1 cellular context compared by ENCODE assay signal in genomic region chr19:33304760-33305647, GRCh38.
A peak's percentile ranks its signal among the peaks of the same experiment; 100 is the strongest.
TF ChIP-seq lines count a peak whose summit lies in the region.

No MANE protein-coding gene starts in this region.

TF ChIP-seq in K562, 482 proteins besides CTCF, POLR2A, EP300 and RAD21 (continued from another document):
- TF ChIP-seq, protein P1, sequence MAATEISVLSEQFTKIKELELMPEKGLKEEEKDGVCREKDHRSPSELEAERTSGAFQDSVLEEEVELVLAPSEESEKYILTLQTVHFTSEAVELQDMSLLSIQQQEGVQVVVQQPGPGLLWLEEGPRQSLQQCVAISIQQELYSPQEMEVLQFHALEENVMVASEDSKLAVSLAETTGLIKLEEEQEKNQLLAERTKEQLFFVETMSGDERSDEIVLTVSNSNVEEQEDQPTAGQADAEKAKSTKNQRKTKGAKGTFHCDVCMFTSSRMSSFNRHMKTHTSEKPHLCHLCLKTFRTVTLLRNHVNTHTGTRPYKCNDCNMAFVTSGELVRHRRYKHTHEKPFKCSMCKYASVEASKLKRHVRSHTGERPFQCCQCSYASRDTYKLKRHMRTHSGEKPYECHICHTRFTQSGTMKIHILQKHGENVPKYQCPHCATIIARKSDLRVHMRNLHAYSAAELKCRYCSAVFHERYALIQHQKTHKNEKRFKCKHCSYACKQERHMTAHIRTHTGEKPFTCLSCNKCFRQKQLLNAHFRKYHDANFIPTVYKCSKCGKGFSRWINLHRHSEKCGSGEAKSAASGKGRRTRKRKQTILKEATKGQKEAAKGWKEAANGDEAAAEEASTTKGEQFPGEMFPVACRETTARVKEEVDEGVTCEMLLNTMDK (IDR thresholded peaks at IDR 0.05; ENCODE audit: borderline replicate concordance, insufficient read depth, low read depth, low read length, poor library complexity, severe bottlenecking), result no peak
- TF ChIP-seq PCBP2 (IDR thresholded peaks at IDR 0.05; ENCODE audit: low read depth, low read length, poor library complexity, severe bottlenecking), result no peak
- no peak for TF ChIP-seq MYC (IDR thresholded peaks at IDR 0.05; ENCODE audit: low read depth, low read length)
- TF ChIP-seq MYC (CRISPR knock-in tag; IDR thresholded peaks at IDR 0.05; ENCODE audit: borderline replicate concordance, low read depth), result no peak
- TF ChIP-seq FOS (IDR thresholded peaks at IDR 0.05; ENCODE audit: extremely low read depth, insufficient read length), result no peak
- no peak for TF ChIP-seq TCFL5 (CRISPR knock-in tag; conservative IDR thresholded peaks at IDR 0.05)
- 0 out of 2 replicates have a peak, but pooled peaks have one; percentile 25 for TF ChIP-seq TAL1 (IDR thresholded peaks at IDR 0.05)
- TF ChIP-seq, protein P2, sequence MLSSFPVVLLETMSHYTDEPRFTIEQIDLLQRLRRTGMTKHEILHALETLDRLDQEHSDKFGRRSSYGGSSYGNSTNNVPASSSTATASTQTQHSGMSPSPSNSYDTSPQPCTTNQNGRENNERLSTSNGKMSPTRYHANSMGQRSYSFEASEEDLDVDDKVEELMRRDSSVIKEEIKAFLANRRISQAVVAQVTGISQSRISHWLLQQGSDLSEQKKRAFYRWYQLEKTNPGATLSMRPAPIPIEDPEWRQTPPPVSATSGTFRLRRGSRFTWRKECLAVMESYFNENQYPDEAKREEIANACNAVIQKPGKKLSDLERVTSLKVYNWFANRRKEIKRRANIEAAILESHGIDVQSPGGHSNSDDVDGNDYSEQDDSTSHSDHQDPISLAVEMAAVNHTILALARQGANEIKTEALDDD (IDR thresholded peaks at IDR 0.05), result no peak
- TF ChIP-seq RCOR1 (IDR thresholded peaks at IDR 0.05; ENCODE audit: borderline replicate concordance in 1 of 2, low read depth in 2 of 2, low read length in 2 of 2), result peak in 1 of 2 experiments; percentile 95; a peak in 2 of 4 replicates
- TF ChIP-seq RAD51 (IDR thresholded peaks at IDR 0.05; ENCODE audit: borderline replicate concordance, low read depth), result 0 out of 2 replicates have a peak, but pooled peaks have one; percentile 17
- TF ChIP-seq, protein P3, sequence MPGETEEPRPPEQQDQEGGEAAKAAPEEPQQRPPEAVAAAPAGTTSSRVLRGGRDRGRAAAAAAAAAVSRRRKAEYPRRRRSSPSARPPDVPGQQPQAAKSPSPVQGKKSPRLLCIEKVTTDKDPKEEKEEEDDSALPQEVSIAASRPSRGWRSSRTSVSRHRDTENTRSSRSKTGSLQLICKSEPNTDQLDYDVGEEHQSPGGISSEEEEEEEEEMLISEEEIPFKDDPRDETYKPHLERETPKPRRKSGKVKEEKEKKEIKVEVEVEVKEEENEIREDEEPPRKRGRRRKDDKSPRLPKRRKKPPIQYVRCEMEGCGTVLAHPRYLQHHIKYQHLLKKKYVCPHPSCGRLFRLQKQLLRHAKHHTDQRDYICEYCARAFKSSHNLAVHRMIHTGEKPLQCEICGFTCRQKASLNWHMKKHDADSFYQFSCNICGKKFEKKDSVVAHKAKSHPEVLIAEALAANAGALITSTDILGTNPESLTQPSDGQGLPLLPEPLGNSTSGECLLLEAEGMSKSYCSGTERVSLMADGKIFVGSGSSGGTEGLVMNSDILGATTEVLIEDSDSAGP (CRISPR knock-in tag; IDR thresholded peaks at IDR 0.05), result no peak
- 0 out of 2 replicates have a peak, but pooled peaks have one; percentile 29 for TF ChIP-seq SMAD4 (CRISPR knock-in tag; conservative IDR thresholded peaks at IDR 0.05)
- TF ChIP-seq MEF2A (IDR thresholded peaks at IDR 0.05; ENCODE audit: control insufficient read depth, low read depth, low read length), result no peak
- TF ChIP-seq, protein P4, sequence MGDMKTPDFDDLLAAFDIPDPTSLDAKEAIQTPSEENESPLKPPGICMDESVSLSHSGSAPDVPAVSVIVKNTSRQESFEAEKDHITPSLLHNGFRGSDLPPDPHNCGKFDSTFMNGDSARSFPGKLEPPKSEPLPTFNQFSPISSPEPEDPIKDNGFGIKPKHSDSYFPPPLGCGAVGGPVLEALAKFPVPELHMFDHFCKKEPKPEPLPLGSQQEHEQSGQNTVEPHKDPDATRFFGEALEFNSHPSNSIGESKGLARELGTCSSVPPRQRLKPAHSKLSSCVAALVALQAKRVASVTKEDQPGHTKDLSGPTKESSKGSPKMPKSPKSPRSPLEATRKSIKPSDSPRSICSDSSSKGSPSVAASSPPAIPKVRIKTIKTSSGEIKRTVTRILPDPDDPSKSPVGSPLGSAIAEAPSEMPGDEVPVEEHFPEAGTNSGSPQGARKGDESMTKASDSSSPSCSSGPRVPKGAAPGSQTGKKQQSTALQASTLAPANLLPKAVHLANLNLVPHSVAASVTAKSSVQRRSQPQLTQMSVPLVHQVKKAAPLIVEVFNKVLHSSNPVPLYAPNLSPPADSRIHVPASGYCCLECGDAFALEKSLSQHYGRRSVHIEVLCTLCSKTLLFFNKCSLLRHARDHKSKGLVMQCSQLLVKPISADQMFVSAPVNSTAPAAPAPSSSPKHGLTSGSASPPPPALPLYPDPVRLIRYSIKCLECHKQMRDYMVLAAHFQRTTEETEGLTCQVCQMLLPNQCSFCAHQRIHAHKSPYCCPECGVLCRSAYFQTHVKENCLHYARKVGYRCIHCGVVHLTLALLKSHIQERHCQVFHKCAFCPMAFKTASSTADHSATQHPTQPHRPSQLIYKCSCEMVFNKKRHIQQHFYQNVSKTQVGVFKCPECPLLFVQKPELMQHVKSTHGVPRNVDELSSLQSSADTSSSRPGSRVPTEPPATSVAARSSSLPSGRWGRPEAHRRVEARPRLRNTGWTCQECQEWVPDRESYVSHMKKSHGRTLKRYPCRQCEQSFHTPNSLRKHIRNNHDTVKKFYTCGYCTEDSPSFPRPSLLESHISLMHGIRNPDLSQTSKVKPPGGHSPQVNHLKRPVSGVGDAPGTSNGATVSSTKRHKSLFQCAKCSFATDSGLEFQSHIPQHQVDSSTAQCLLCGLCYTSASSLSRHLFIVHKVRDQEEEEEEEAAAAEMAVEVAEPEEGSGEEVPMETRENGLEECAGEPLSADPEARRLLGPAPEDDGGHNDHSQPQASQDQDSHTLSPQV (IDR thresholded peaks at IDR 0.05), result no peak
- no peak for TF ChIP-seq SMARCE1 (IDR thresholded peaks at IDR 0.05)
- TF ChIP-seq SRSF7 (optimal IDR thresholded peaks at IDR 0.05; ENCODE audit: low read depth, low read length), result no peak
- TF ChIP-seq RHOXF2B (CRISPR knock-in tag; conservative IDR thresholded peaks at IDR 0.05), result no peak
- no peak for TF ChIP-seq GTF2F1 (IDR thresholded peaks at IDR 0.05; ENCODE audit: low read depth, low read length)
- no peak for TF ChIP-seq ZNF282 (CRISPR knock-in tag; IDR thresholded peaks at IDR 0.05)
